ENCODE assay signal across 8 cellular contexts in genomic region chr19:37933965-37934364, GRCh38. TPM values are rescaled to one million over a fixed set of nuclear protein-coding genes. Genes with fewer than 3 reads are reported as not detected.
DNase-seq lines count a peak whose midpoint lies in the region; ATAC-seq and TF ChIP-seq lines count a peak whose summit lies in the region.

No MANE protein-coding gene starts in this region.

- TF ChIP-seq RAD21 in SK-N-SH (IDR thresholded peaks at IDR 0.05; ENCODE audit: low read length) = no peak

- H3K9ac ChIP-seq in SK-N-SH (no peak overlapping the region), MM.1S (ENCODE audit: low read length) (no peak overlapping the region)

- H3K27ac ChIP-seq in SK-N-SH (ENCODE audit: low read depth in 2 of 2, low read length in 1 of 2) (peak overlapping the region; percentile 48 to 60), heart right ventricle (peak overlapping the region in 2 of 10 donors; percentile 48 to 53), MM.1S (ENCODE audit: low read length) (no peak overlapping the region)

- CTCF ChIA-PET in SK-N-SH (lab: Yijun Ruan, JAX) = interaction anchor here (1.2 to 1.5 kb wide), 2 partner anchors 12 to 31 kb away, joined by 3 to 9 read pairs; no protein-coding TSS in a partner anchor

- intact Hi-C loops in heart right ventricle (cut with DNase I) = no loop called here

- no peaks in the 10 kb centered on the region for H3K27me3 ChIP-seq in SK-N-SH (ENCODE audit: insufficient read depth)
- no peaks in the 10 kb centered on the region for H3K27me3 ChIP-seq in heart right ventricle
- no peaks in the 10 kb centered on the region for H3K27me3 ChIP-seq in H7 (ENCODE audit: control insufficient read depth, insufficient read depth, low read length)
- no peaks in the 10 kb centered on the region for H3K27me3 ChIP-seq in MM.1S (replicated peaks; ENCODE audit: insufficient read depth, low read length)

- ATAC-seq in heart right ventricle (peak; percentile 68 to 96 (median 90)), HG03457 (IDR thresholded peaks at IDR 0.05; ENCODE audit: unreplicated experiment) (no peak), GM18520 (IDR thresholded peaks at IDR 0.05; ENCODE audit: unreplicated experiment) (no peak)

- H3K79me2 ChIP-seq in SK-N-SH (ENCODE audit: insufficient read depth) = peaks cover 98% of the 10 kb centered on the region
- peaks cover 9% of the 10 kb centered on the region for H3K79me2 ChIP-seq in MM.1S (ENCODE audit: low read length)

- no peak overlapping the region for H3K4me3 ChIP-seq in SK-N-SH (ENCODE audit: low read depth in 2 of 2, low read length in 1 of 2)
- no peak overlapping the region for H3K4me3 ChIP-seq in heart right ventricle
- no peak overlapping the region for H3K4me3 ChIP-seq in H7 (ENCODE audit: insufficient read depth, low read depth, low read length)
- no peak overlapping the region for H3K4me3 ChIP-seq in MM.1S (ENCODE audit: low read length)

- H3K4me1 ChIP-seq in SK-N-SH (ENCODE audit: control insufficient read depth in 1 of 2, insufficient read depth in 2 of 2, low read depth in 1 of 2, low read length in 1 of 2) (peaks cover 11 to 15% of the 10 kb centered on the region in 2 experiments; a peak in 2 of 4 replicates), heart right ventricle (peaks cover 6 to 32% (median 19%) of the 10 kb centered on the region in 9 donors), MM.1S (ENCODE audit: low read length) (peaks cover 16% of the 10 kb centered on the region)

- H3K36me3 ChIP-seq in SK-N-SH (replicated peaks in 1 of 2; ENCODE audit: control insufficient read depth in 1 of 2, insufficient read depth in 2 of 2, low read length in 1 of 2) (peaks cover 0 to 21% of the 10 kb centered on the region in 2 experiments), heart right ventricle (peaks cover 0 to 2% (median 0%) of the 10 kb centered on the region in 9 donors), H7 (replicated peaks; ENCODE audit: control insufficient read depth, insufficient read depth, low read length) (peaks cover 2% of the 10 kb centered on the region; the same call in 1 of the 2 replicates), MM.1S (replicated peaks; ENCODE audit: insufficient read depth, low read length) (no peaks in the 10 kb centered on the region)

- H3K4me2 ChIP-seq in SK-N-SH (peak overlapping the region; percentile 55), MM.1S (ENCODE audit: low read depth, low read length) (no peak overlapping the region)

- peak; percentile 64 for DNase-seq in HPDE6-E6E7 (ENCODE audit: extremely low spot score)
- DNase-seq in SK-N-SH = no peak
- DNase-seq in heart right ventricle = peak; percentile 48 to 53
- peak; percentile 70 for DNase-seq in retina
- no peak for DNase-seq in H7
- no peak for DNase-seq in MM.1S

- no peak for TF ChIP-seq EP300 in SK-N-SH (IDR thresholded peaks at IDR 0.05; ENCODE audit: borderline replicate concordance in 1 of 2, low read depth in 1 of 2, low read length in 1 of 2)

- H2AFZ ChIP-seq in SK-N-SH (ENCODE audit: low read depth) (no peak overlapping the region), MM.1S (ENCODE audit: low read length) (no peak overlapping the region)

- H4K20me1 ChIP-seq in SK-N-SH (ENCODE audit: insufficient read depth) = peaks cover 25% of the 10 kb centered on the region
- no peaks in the 10 kb centered on the region for H4K20me1 ChIP-seq in MM.1S (ENCODE audit: insufficient read depth, low read length)

- POLR2A ChIA-PET in SK-N-SH (lab: Yijun Ruan, JAX) = no interaction called here

- H3K9me2 ChIP-seq in SK-N-SH (no peaks in the 10 kb centered on the region), MM.1S (replicated peaks; ENCODE audit: insufficient read depth, low read length) (no peaks in the 10 kb centered on the region)

- 81% methylated on average over 9 of the region's 9 CpGs for WGBS in SK-N-SH (ENCODE audit: low lambda C conversion rate)
- WGBS in heart right ventricle, 2 donors = 11 to 42% methylated on average over 9 of the region's 9 CpGs

- H3F3A ChIP-seq in SK-N-SH (replicated peaks; ENCODE audit: insufficient read depth) (peaks cover 23% of the 10 kb centered on the region), MM.1S (ENCODE audit: insufficient read depth, low read length) (peaks cover 4% of the 10 kb centered on the region)

- H3K9me3 ChIP-seq in SK-N-SH = peaks cover 6% of the 10 kb centered on the region; the same call in 1 of the 2 replicates
- H3K9me3 ChIP-seq in heart right ventricle = peaks cover 0 to 24% (median 7%) of the 10 kb centered on the region in 11 donors
- H3K9me3 ChIP-seq in MM.1S (replicated peaks; ENCODE audit: insufficient read depth, low read length) = no peaks in the 10 kb centered on the region

- TF ChIP-seq CTCF in SK-N-SH (IDR thresholded peaks at IDR 0.05) (no peak), heart right ventricle (IDR thresholded peaks at IDR 0.05) (no peak), MM.1S (IDR thresholded peaks at IDR 0.05; ENCODE audit: low read length) (no peak)

TF ChIP-seq in SK-N-SH, 30 proteins besides CTCF, POLR2A, EP300 and RAD21:
- TF ChIP-seq MXI1 (IDR thresholded peaks at IDR 0.05; ENCODE audit: low read depth, low read length) = no peak

RNA-seq across cellular contexts. Expression of gene SIPA1L3, which starts 27.0 kb away (rescaled TPM):
- polyA plus RNA-seq in SK-N-SH (2012; rRNA removed) (6.7 and 11.6 TPM in 2 replicates), heart right ventricle (1 to 10 TPM; 2.8 to 8.4 TPM)
- polyA plus RNA-seq in SK-N-SH (2012; cell fraction: cytosol; rRNA removed) = 6.9 and 10.4 TPM in 2 replicates
- 16.0 and 20.2 TPM in 2 replicates for polyA plus RNA-seq in SK-N-SH (2012; cell fraction: nucleus; rRNA removed)
- 10 to 100 TPM in 8 of 10 donors, 1 to 10 TPM in 2; 5.2 to 24.2 (median 12.7) TPM for total RNA-seq in heart right ventricle
- 13.4 and 20.0 TPM in 2 replicates for total RNA-seq in H7 (2014; rRNA removed; shearing (Covaris generic))

RNA-seq across cellular contexts. Expression of gene WDR87, which starts 27.6 kb away (rescaled TPM):
- polyA plus RNA-seq in SK-N-SH (2012; rRNA removed) = not detected in 2 replicates
- not detected in 2 replicates for polyA plus RNA-seq in SK-N-SH (2012; cell fraction: cytosol; rRNA removed)
- under 0.01 TPM in 1 of 2 replicates, not detected in the other for polyA plus RNA-seq in SK-N-SH (2012; cell fraction: nucleus; rRNA removed)
- total RNA-seq in heart right ventricle = under 1 TPM in 1 of 10 donors, not detected in 9; 0.04 TPM
- polyA plus RNA-seq in heart right ventricle = not detected
- total RNA-seq in H7 (2014; rRNA removed; shearing (Covaris generic)) = not detected in 2 replicates

Comparison
In these comparisons a context has a peak if more than half of its experiments do, and no peak if none do; other contexts are left out.
1. DNase-seq: peak in HPDE6-E6E7 (single experiment), heart right ventricle (2 of 2) and retina (single experiment); none in SK-N-SH (single experiment), H7 (single experiment) and MM.1S (single experiment).
2. ATAC-seq: peak in heart right ventricle (8 of 8); none in HG03457 (single experiment) and GM18520 (single experiment).